20 cellular contexts compared by ENCODE assay signal in genomic region chr2:2876350-2877042, GRCh38.
A peak's percentile ranks its signal among the peaks of the same experiment; 100 is the strongest.
DNase-seq lines count a peak whose midpoint lies in the region; ATAC-seq and TF ChIP-seq lines count a peak whose summit lies in the region.
"Had no signal": no experiment of that assay in that cellular context is flagged by ENCODE, and none has a peak within 500 bp of the region (broad histone marks: within the 10 kb centered on the region; RNA-seq: fewer than 3 reads in every experiment).

No MANE protein-coding gene starts in this region.

- H3K4me1 ChIP-seq in endodermal cell (ENCODE audit: control insufficient read depth, insufficient read depth, low read length) = no peaks in the 10 kb centered on the region
- H3K4me1 ChIP-seq in A673 (ENCODE audit: insufficient read depth, low read length, poor library complexity, severe bottlenecking) = peaks cover 11% of the 10 kb centered on the region
- H3K4me1 ChIP-seq: Caco-2 had no signal

- no peaks in the 10 kb centered on the region for H3K27me3 ChIP-seq in endodermal cell (ENCODE audit: control insufficient read depth, insufficient read depth, low read length, poor library complexity, severe bottlenecking)
- H3K27me3 ChIP-seq in A673 (replicated peaks; ENCODE audit: insufficient read depth, low read depth, low read length, poor library complexity) = no peaks in the 10 kb centered on the region
- H3K27me3 ChIP-seq: MG63 had no signal

- ATAC-seq in T-cell (replicated peaks in 1 of 4) (no peak), GM19463 (IDR thresholded peaks at IDR 0.05; ENCODE audit: unreplicated experiment) (no peak)
- ATAC-seq: HepG2 had no signal

- intact Hi-C loops in A673 (cut with micrococcal nuclease; ENCODE audit: unreplicated experiment) = no loop called here

- CTCF ChIA-PET in A673 (lab: Charles Lee) = no interaction called here
- CTCF ChIA-PET in T-cell (lab: Charles Lee) = no interaction called here

- no peak overlapping the region for H3K27ac Mint-ChIP-seq in endodermal cell
- peak overlapping the region; percentile 80 to 95 (median 88) for H3K27ac Mint-ChIP-seq in nephron
- H3K27ac Mint-ChIP-seq in T-cell = no peak overlapping the region

- peaks cover 15% of the 10 kb centered on the region for H3K9me3 ChIP-seq in endodermal cell (ENCODE audit: control insufficient read depth, low read length)
- H3K9me3 ChIP-seq in A673 (ENCODE audit: low read depth, low read length, poor library complexity, severe bottlenecking) = no peaks in the 10 kb centered on the region
- H3K9me3 ChIP-seq: Caco-2, MG63 had no signal

- WGBS in endodermal cell (ENCODE audit: insufficient coverage in 1 of 2, insufficient read length in 1 of 2), 2 experiments = 54 to 86% methylated on average over 3 to 14 of the region's 14 CpGs

- no peak overlapping the region for H3K9ac ChIP-seq in endodermal cell (ENCODE audit: extremely low read depth, low read length, poor library complexity, severe bottlenecking)
- H3K9ac ChIP-seq: KMS-11 had no signal

- no peaks in the 10 kb centered on the region for H3K4me1 Mint-ChIP-seq in endodermal cell
- H3K4me1 Mint-ChIP-seq in nephron = peaks cover 46% of the 10 kb centered on the region
- H3K4me1 Mint-ChIP-seq in T-cell = peaks cover 0 to 2% (median 0%) of the 10 kb centered on the region in 3 donors

- no peaks in the 10 kb centered on the region for H3K27me3 Mint-ChIP-seq in endodermal cell (ENCODE audit: insufficient read depth)
- H3K27me3 Mint-ChIP-seq in nephron (ENCODE audit: low read depth) = peaks cover 10% of the 10 kb centered on the region
- no peaks in the 10 kb centered on the region for H3K27me3 Mint-ChIP-seq in T-cell

- H3K27ac ChIP-seq in endodermal cell (ENCODE audit: low read depth, low read length) (peak overlapping the region; percentile 91), substantia nigra (ENCODE audit: low read depth, low read length, poor library complexity, severe bottlenecking) (no peak overlapping the region), A673 (ENCODE audit: low read depth, low read length, poor library complexity, severe bottlenecking) (no peak overlapping the region)
- H3K27ac ChIP-seq: 22Rv1, C4-2B, KMS-11 had no signal

- no peak for TF ChIP-seq CTCF in endodermal cell (conservative IDR thresholded peaks at IDR 0.05)
- TF ChIP-seq CTCF in nephron (IDR thresholded peaks at IDR 0.05; ENCODE audit: unreplicated experiment in 3 of 3) = no peak
- TF ChIP-seq CTCF in A673 (conservative IDR thresholded peaks at IDR 0.05; ENCODE audit: low read depth, low read length) = no peak

- no peak overlapping the region for H3K4me3 Mint-ChIP-seq in endodermal cell
- H3K4me3 Mint-ChIP-seq in nephron = peak overlapping the region in 2 of 3 experiments; percentile 4 to 39
- H3K4me3 Mint-ChIP-seq in T-cell = no peak overlapping the region

- no TSS peak for BruUV-seq in A673 (replicated peaks; lab: Mats Ljungman, UMichigan)

- H3K36me3 ChIP-seq in endodermal cell (ENCODE audit: control insufficient read depth, insufficient read depth, low read length) (no peaks in the 10 kb centered on the region), A673 (ENCODE audit: insufficient read depth, low read length, poor library complexity, severe bottlenecking) (no peaks in the 10 kb centered on the region)
- H3K36me3 ChIP-seq: MG63 had no signal

- peaks cover 27% of the 10 kb centered on the region for H3K9me3 Mint-ChIP-seq in endodermal cell
- H3K9me3 Mint-ChIP-seq in nephron = peaks cover 8% of the 10 kb centered on the region
- no peaks in the 10 kb centered on the region for H3K9me3 Mint-ChIP-seq in T-cell

- H3K4me3 ChIP-seq in endodermal cell (ENCODE audit: low read length) (no peak overlapping the region), A673 (ENCODE audit: low read depth, low read length, poor library complexity, severe bottlenecking) (no peak overlapping the region)
- H3K4me3 ChIP-seq: MG63 had no signal

- DNase-seq in NCI-H2227 (lab: John Stamatoyannopoulos, UW; ENCODE audit: unreplicated experiment) = peak; percentile 20
- DNase-seq in NCI-H2227 treated with DMSO at 0.1 percent for 48 hours (lab: John Stamatoyannopoulos, UW) = no peak
- peak; percentile 47 for DNase-seq in endodermal cell
- DNase-seq in substantia nigra (lab: John Stamatoyannopoulos, UW) = peak in 28 of 49 donors; percentile 7 to 70 (median 36)
- DNase-seq in A673 (ENCODE audit: low spot score) = no peak
- no peak for DNase-seq in T-cell
- DNase-seq: Caco-2, GDM1, MG63, NCI-H1092 treated with DMSO at 0.1 percent for 48 hours, NCI-H187 treated with DMSO at 0.1 percent for 48 hours, NCI-H2171, NCI-H510A, SHP77 had no signal

- H3K36me3 Mint-ChIP-seq in endodermal cell (ENCODE audit: low read depth) (no peaks in the 10 kb centered on the region), nephron (ENCODE audit: low read depth) (no peaks in the 10 kb centered on the region), T-cell (no peaks in the 10 kb centered on the region)

- POLR2A ChIA-PET in A673 (lab: Charles Lee; ENCODE audit: low non-redundant PET) (no interaction called here), T-cell (lab: Charles Lee) (no interaction called here)

Comparison
In these comparisons a context has a peak if more than half of its experiments do, and no peak if none do; other contexts are left out.
1. DNase-seq: peak in NCI-H2227 (single experiment), endodermal cell (single experiment) and substantia nigra (28 of 49); none in NCI-H2227 treated with DMSO at 0.1 percent for 48 hours (single experiment), A673 (single experiment) and T-cell (0 of 34).
2. H3K27ac Mint-ChIP-seq: peak in nephron (3 of 3); none in endodermal cell (single experiment) and T-cell (0 of 2).
3. H3K4me3 Mint-ChIP-seq: peak in nephron (2 of 3); none in endodermal cell (single experiment) and T-cell (0 of 3).